In the genomic region with DNA sequence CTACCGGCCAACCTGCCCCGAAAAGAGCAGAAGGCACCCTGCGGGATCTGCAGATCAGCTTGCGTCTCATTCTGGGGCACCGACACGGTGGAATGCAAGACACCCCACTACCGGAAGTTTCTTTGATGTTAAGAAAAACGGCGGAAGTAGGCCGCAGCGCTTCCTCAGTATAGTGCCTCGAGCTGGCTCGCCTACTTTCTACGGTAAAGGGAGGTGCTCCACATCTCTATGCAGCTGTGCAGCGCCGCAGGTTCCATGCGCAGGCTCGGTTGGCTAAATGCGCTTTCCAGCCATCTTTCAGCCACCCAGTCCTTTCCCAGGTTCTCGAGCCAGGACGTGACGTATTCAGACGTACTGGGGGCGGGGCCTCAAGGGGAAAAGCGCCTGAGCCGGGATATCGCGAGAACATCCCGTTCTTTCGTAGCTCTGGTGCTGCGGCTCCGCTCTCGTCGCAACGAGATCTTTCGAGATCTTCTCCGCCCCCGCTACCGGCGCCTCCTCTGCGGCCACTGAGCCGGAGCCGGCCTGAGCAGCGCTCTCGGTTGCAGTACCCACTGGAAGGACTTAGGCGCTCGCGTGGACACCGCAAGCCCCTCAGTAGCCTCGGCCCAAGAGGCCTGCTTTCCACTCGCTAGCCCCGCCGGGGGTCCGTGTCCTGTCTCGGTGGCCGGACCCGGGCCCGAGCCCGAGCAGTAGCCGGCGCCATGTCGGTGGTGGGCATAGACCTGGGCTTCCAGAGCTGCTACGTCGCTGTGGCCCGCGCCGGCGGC, we compare ENCODE assay signal across 1 cellular context.
A peak's percentile ranks its signal among the peaks of the same experiment; 100 is the strongest.
TF ChIP-seq lines count a peak whose summit lies in the region.

A gene (plus strand): TSS at position 467 of the 770 bp plus-strand sequence. CDS start 238 bp downstream, at position 705.

TF ChIP-seq in HEK293, 187 proteins besides CTCF, POLR2A, EP300 and RAD21 (continued from another document and continues in another):
- TF ChIP-seq, protein P1, sequence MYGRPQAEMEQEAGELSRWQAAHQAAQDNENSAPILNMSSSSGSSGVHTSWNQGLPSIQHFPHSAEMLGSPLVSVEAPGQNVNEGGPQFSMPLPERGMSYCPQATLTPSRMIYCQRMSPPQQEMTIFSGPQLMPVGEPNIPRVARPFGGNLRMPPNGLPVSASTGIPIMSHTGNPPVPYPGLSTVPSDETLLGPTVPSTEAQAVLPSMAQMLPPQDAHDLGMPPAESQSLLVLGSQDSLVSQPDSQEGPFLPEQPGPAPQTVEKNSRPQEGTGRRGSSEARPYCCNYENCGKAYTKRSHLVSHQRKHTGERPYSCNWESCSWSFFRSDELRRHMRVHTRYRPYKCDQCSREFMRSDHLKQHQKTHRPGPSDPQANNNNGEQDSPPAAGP (tag by site-specific recombination; IDR thresholded peaks at IDR 0.05): no peak
- no peak for TF ChIP-seq ZNF140 (tag by site-specific recombination; IDR thresholded peaks at IDR 0.05)
- no peak for TF ChIP-seq ZNF548 (tag by site-specific recombination; IDR thresholded peaks at IDR 0.05)
- TF ChIP-seq MYNN (tag by site-specific recombination; IDR thresholded peaks at IDR 0.05; ENCODE audit: borderline replicate concordance): no peak
- TF ChIP-seq MEIS1 (CRISPR knock-in tag; IDR thresholded peaks at IDR 0.05; ENCODE audit: borderline replicate concordance): no peak
- no peak for TF ChIP-seq ZNF350 (tag by site-specific recombination; IDR thresholded peaks at IDR 0.05)
- no peak for TF ChIP-seq WT1 (tag by site-specific recombination; IDR thresholded peaks at IDR 0.05)
- 0 out of 2 replicates have a peak, but pooled peaks have one; percentile 18 for TF ChIP-seq ZNF2 (tag by site-specific recombination; IDR thresholded peaks at IDR 0.05)
- TF ChIP-seq ZNF202 (tag by site-specific recombination; IDR thresholded peaks at IDR 0.05; ENCODE audit: borderline replicate concordance): no peak
- TF ChIP-seq, protein P2, sequence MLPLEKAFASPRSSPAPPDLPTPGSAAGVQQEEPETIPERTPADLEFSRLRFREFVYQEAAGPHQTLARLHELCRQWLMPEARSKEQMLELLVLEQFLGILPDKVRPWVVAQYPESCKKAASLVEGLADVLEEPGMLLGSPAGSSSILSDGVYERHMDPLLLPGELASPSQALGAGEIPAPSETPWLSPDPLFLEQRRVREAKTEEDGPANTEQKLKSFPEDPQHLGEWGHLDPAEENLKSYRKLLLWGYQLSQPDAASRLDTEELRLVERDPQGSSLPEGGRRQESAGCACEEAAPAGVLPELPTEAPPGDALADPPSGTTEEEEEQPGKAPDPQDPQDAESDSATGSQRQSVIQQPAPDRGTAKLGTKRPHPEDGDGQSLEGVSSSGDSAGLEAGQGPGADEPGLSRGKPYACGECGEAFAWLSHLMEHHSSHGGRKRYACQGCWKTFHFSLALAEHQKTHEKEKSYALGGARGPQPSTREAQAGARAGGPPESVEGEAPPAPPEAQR (tag by site-specific recombination; IDR thresholded peaks at IDR 0.05): no peak
- TF ChIP-seq ZNF510 (tag by site-specific recombination; IDR thresholded peaks at IDR 0.05; ENCODE audit: insufficient replicate concordance): no peak
- TF ChIP-seq ZBTB7A (tag by site-specific recombination; IDR thresholded peaks at IDR 0.05; ENCODE audit: low read depth): no peak
- no peak for TF ChIP-seq KLF10 (tag by site-specific recombination; IDR thresholded peaks at IDR 0.05)
- TF ChIP-seq ZFP3 (tag by site-specific recombination; IDR thresholded peaks at IDR 0.05; ENCODE audit: low read depth): no peak
- no peak for TF ChIP-seq SCRT1 (tag by site-specific recombination; IDR thresholded peaks at IDR 0.05; ENCODE audit: borderline replicate concordance)
- TF ChIP-seq, protein P3, sequence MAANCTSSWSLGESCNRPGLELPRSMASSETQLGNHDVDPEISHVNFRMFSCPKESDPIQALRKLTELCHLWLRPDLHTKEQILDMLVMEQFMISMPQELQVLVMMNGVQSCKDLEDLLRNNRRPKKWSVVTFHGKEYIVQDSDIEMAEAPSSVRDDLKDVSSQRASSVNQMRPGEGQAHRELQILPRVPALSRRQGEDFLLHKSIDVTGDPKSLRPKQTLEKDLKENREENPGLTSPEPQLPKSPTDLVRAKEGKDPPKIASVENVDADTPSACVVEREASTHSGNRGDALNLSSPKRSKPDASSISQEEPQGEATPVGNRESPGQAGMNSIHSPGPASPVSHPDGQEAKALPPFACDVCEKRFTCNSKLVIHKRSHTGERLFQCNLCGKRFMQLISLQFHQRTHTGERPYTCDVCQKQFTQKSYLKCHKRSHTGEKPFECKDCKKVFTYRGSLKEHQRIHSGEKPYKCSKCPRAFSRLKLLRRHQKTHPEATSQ (tag by site-specific recombination; IDR thresholded peaks at IDR 0.05): no peak
- TF ChIP-seq, protein P4, sequence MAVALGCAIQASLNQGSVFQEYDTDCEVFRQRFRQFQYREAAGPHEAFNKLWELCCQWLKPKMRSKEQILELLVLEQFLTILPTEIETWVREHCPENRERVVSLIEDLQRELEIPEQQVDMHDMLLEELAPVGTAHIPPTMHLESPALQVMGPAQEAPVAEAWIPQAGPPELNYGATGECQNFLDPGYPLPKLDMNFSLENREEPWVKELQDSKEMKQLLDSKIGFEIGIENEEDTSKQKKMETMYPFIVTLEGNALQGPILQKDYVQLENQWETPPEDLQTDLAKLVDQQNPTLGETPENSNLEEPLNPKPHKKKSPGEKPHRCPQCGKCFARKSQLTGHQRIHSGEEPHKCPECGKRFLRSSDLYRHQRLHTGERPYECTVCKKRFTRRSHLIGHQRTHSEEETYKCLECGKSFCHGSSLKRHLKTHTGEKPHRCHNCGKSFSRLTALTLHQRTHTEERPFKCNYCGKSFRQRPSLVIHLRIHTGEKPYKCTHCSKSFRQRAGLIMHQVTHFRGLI (tag by site-specific recombination; IDR thresholded peaks at IDR 0.05): no peak
- TF ChIP-seq, protein P5, sequence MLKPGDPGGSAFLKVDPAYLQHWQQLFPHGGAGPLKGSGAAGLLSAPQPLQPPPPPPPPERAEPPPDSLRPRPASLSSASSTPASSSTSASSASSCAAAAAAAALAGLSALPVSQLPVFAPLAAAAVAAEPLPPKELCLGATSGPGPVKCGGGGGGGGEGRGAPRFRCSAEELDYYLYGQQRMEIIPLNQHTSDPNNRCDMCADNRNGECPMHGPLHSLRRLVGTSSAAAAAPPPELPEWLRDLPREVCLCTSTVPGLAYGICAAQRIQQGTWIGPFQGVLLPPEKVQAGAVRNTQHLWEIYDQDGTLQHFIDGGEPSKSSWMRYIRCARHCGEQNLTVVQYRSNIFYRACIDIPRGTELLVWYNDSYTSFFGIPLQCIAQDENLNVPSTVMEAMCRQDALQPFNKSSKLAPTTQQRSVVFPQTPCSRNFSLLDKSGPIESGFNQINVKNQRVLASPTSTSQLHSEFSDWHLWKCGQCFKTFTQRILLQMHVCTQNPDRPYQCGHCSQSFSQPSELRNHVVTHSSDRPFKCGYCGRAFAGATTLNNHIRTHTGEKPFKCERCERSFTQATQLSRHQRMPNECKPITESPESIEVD (tag by site-specific recombination; IDR thresholded peaks at IDR 0.05): no peak
- TF ChIP-seq KLF1 (tag by site-specific recombination; IDR thresholded peaks at IDR 0.05): no peak
- TF ChIP-seq ZNF521 (tag by site-specific recombination; IDR thresholded peaks at IDR 0.05): no peak
- TF ChIP-seq, protein P6, sequence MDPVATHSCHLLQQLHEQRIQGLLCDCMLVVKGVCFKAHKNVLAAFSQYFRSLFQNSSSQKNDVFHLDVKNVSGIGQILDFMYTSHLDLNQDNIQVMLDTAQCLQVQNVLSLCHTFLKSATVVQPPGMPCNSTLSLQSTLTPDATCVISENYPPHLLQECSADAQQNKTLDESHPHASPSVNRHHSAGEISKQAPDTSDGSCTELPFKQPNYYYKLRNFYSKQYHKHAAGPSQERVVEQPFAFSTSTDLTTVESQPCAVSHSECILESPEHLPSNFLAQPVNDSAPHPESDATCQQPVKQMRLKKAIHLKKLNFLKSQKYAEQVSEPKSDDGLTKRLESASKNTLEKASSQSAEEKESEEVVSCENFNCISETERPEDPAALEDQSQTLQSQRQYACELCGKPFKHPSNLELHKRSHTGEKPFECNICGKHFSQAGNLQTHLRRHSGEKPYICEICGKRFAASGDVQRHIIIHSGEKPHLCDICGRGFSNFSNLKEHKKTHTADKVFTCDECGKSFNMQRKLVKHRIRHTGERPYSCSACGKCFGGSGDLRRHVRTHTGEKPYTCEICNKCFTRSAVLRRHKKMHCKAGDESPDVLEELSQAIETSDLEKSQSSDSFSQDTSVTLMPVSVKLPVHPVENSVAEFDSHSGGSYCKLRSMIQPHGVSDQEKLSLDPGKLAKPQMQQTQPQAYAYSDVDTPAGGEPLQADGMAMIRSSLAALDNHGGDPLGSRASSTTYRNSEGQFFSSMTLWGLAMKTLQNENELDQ (tag by site-specific recombination; IDR thresholded peaks at IDR 0.05; ENCODE audit: low read depth): no peak
- no peak for TF ChIP-seq ZNF239 (tag by site-specific recombination; IDR thresholded peaks at IDR 0.05)
- TF ChIP-seq, protein P7, sequence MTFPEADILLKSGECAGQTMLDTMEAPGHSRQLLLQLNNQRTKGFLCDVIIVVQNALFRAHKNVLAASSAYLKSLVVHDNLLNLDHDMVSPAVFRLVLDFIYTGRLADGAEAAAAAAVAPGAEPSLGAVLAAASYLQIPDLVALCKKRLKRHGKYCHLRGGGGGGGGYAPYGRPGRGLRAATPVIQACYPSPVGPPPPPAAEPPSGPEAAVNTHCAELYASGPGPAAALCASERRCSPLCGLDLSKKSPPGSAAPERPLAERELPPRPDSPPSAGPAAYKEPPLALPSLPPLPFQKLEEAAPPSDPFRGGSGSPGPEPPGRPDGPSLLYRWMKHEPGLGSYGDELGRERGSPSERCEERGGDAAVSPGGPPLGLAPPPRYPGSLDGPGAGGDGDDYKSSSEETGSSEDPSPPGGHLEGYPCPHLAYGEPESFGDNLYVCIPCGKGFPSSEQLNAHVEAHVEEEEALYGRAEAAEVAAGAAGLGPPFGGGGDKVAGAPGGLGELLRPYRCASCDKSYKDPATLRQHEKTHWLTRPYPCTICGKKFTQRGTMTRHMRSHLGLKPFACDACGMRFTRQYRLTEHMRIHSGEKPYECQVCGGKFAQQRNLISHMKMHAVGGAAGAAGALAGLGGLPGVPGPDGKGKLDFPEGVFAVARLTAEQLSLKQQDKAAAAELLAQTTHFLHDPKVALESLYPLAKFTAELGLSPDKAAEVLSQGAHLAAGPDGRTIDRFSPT (tag by site-specific recombination; IDR thresholded peaks at IDR 0.05): no peak
- TF ChIP-seq IKZF3 (tag by site-specific recombination; IDR thresholded peaks at IDR 0.05): peak; percentile 51; the same call in 1 of the 2 replicates
- TF ChIP-seq ZNF776 (tag by site-specific recombination; IDR thresholded peaks at IDR 0.05; ENCODE audit: borderline replicate concordance): no peak
- TF ChIP-seq, protein P8, sequence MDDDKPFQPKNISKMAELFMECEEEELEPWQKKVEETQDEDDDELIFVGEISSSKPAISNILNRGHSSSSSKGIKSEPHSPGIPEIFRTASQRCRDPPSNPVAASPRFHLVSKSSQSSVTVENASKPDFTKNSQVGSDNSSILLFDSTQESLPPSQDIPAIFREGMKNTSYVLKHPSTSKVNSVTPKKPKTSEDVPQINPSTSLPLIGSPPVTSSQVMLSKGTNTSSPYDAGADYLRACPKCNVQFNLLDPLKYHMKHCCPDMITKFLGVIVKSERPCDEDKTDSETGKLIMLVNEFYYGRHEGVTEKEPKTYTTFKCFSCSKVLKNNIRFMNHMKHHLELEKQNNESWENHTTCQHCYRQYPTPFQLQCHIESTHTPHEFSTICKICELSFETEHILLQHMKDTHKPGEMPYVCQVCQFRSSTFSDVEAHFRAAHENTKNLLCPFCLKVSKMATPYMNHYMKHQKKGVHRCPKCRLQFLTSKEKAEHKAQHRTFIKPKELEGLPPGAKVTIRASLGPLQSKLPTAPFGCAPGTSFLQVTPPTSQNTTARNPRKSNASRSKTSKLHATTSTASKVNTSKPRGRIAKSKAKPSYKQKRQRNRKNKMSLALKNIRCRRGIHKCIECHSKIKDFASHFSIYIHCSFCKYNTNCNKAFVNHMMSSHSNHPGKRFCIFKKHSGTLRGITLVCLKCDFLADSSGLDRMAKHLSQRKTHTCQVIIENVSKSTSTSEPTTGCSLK (tag by site-specific recombination; IDR thresholded peaks at IDR 0.05): no peak
- peak; percentile 81; the same call in 1 of the 2 replicates for TF ChIP-seq ZBTB20 (tag by site-specific recombination; IDR thresholded peaks at IDR 0.05)
- TF ChIP-seq ZBTB8A (tag by site-specific recombination; IDR thresholded peaks at IDR 0.05): peak; percentile 58; the same call in 1 of the 2 replicates
- TF ChIP-seq BCL11B (tag by site-specific recombination; IDR thresholded peaks at IDR 0.05; ENCODE audit: low read depth): no peak
- TF ChIP-seq, protein P9, sequence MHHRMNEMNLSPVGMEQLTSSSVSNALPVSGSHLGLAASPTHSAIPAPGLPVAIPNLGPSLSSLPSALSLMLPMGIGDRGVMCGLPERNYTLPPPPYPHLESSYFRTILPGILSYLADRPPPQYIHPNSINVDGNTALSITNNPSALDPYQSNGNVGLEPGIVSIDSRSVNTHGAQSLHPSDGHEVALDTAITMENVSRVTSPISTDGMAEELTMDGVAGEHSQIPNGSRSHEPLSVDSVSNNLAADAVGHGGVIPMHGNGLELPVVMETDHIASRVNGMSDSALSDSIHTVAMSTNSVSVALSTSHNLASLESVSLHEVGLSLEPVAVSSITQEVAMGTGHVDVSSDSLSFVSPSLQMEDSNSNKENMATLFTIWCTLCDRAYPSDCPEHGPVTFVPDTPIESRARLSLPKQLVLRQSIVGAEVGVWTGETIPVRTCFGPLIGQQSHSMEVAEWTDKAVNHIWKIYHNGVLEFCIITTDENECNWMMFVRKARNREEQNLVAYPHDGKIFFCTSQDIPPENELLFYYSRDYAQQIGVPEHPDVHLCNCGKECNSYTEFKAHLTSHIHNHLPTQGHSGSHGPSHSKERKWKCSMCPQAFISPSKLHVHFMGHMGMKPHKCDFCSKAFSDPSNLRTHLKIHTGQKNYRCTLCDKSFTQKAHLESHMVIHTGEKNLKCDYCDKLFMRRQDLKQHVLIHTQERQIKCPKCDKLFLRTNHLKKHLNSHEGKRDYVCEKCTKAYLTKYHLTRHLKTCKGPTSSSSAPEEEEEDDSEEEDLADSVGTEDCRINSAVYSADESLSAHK (tag by site-specific recombination; IDR thresholded peaks at IDR 0.05): no peak
- TF ChIP-seq ZNF561 (tag by site-specific recombination; IDR thresholded peaks at IDR 0.05; ENCODE audit: borderline replicate concordance): no peak; the same call in 1 of the 2 replicates
- TF ChIP-seq, protein P10, sequence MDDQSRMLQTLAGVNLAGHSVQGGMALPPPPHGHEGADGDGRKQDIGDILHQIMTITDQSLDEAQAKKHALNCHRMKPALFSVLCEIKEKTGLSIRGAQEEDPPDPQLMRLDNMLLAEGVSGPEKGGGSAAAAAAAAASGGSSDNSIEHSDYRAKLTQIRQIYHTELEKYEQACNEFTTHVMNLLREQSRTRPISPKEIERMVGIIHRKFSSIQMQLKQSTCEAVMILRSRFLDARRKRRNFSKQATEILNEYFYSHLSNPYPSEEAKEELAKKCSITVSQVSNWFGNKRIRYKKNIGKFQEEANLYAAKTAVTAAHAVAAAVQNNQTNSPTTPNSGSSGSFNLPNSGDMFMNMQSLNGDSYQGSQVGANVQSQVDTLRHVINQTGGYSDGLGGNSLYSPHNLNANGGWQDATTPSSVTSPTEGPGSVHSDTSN (CRISPR knock-in tag; IDR thresholded peaks at IDR 0.05): peak; percentile 23; the same call in 1 of the 2 replicates
- TF ChIP-seq KLF7 (tag by site-specific recombination; IDR thresholded peaks at IDR 0.05; ENCODE audit: borderline replicate concordance): no peak
- no peak for TF ChIP-seq ZNF658 (tag by site-specific recombination; IDR thresholded peaks at IDR 0.05)
- TF ChIP-seq SP3 (tag by site-specific recombination; IDR thresholded peaks at IDR 0.05): peak; percentile 86
